In the genomic region with DNA sequence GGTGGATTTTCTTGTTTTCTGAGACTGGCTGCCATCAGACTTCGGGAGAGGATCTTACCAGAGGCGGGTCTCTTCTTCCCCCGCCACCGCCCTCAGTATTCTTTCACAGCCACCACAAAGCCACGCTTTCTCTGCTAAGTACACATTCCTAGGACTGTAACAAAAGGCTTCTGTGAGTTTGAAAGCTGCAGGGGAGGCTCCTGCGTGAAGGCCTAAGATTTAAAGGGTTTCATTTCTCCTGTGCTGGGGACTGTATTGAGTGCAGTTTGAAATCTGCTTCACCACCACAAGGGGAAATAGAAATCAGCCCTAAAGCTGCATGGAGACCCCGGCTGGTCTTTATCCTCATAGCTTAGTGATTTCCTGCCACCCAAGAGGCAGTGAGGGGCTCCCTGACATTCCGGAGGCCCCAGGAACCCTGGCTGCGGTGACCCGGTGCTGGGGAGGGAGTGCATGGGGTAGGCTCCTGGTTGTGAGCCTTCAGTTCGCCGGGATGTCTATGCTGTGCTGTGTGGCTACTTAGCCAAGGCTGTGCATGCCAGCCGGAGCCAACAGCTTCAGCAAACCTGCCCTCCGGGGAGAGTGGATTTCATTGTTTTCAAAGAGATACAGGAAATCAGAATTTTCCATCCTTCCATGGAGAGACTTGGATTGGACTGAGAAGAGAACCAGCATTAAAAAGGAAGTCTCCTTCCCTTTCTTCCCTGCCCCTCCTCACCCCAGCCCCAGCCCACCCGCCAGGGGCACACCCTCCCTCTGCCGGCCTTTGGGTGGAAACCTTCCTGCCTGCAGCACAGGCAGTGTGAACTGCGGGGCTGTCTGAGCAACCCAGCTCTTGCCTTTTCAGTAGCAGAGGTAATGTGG, we compare ENCODE assay signal across 8 cellular contexts.
A peak's percentile ranks its signal among the peaks of the same experiment; 100 is the strongest.
DNase-seq lines count a peak whose midpoint lies in the region; ATAC-seq and TF ChIP-seq lines count a peak whose summit lies in the region.

No MANE protein-coding gene starts in this region.

- H3K4ac ChIP-seq in mesenchymal stem cell (ENCODE audit: low read depth in 1 of 2, low read length in 2 of 2), result peak overlapping the region; percentile 79 to 94

- H3K23ac ChIP-seq in mesenchymal stem cell (ENCODE audit: low read length in 2 of 2), result peak overlapping the region in 1 of 2 experiments; percentile 97

- peak overlapping the region; percentile 92 for H2BK15ac ChIP-seq in mesenchymal stem cell (ENCODE audit: low read depth, poor library complexity, severe bottlenecking)

- H2BK12ac ChIP-seq in mesenchymal stem cell (ENCODE audit: low read length in 2 of 2), result peak overlapping the region; percentile 44 to 85

- H3K36me3 ChIP-seq in mesenchymal stem cell (ENCODE audit: control insufficient read depth in 1 of 2, insufficient read depth in 2 of 2, low read depth in 1 of 2, low read length in 2 of 2) (no peaks in the 10 kb centered on the region), tibial artery (no peaks in the 10 kb centered on the region)

- H3K4me1 ChIP-seq in mesenchymal stem cell (ENCODE audit: control insufficient read depth, insufficient read depth, low read depth, low read length), result peaks cover 12% of the 10 kb centered on the region
- peaks cover 0 to 73% (median 48%) of the 10 kb centered on the region in 4 donors for H3K4me1 ChIP-seq in tibial artery

- DNase-seq in stimulated activated CD4-positive, alpha-beta T cell treated with anti-CD3 and anti-CD28 coated beads, Interleukin-15, amount 100 ng/mL, for 24 hours, result peak; percentile 33
- no peak for DNase-seq in stimulated activated CD4-positive, alpha-beta T cell treated with anti-CD3 and anti-CD28 coated beads, Interleukin-12 subunit alpha, Interleukin-12 subunit beta, amount 100 ng/mL, for 4 hours
- DNase-seq in NOMO-1 treated with DMSO at 0.1 percent for 48 hours (lab: John Stamatoyannopoulos, UW; ENCODE audit: unreplicated experiment), result peak; percentile 67
- peak; percentile 59 for DNase-seq in choroid plexus epithelial cell (ENCODE audit: low read depth)
- DNase-seq in mesenchymal stem cell, result peak; percentile 59
- peak in 1 of 2 donors; percentile 49 for DNase-seq in tibial artery
- no peak for DNase-seq in COR-L47 (lab: John Stamatoyannopoulos, UW)

- H2AFZ ChIP-seq in mesenchymal stem cell (ENCODE audit: low read depth, low read length), result peak overlapping the region; percentile 80

- H3K4me3 ChIP-seq in choroid plexus epithelial cell (ENCODE audit: low read depth, low read length) (peak overlapping the region; percentile 12), mesenchymal stem cell (ENCODE audit: insufficient read depth in 1 of 2, low read depth in 1 of 2, low read length in 2 of 2) (peak overlapping the region; percentile 46 to 66), tibial artery (peak overlapping the region; percentile 34 to 44)

- peak; percentile 41 for TF ChIP-seq CTCF in choroid plexus epithelial cell (conservative IDR thresholded peaks at IDR 0.05; ENCODE audit: low read depth, low read length)
- peak in 1 of 2 experiments; percentile 3 for TF ChIP-seq CTCF in tibial artery (IDR thresholded peaks at IDR 0.05)

- peaks cover 30% of the 10 kb centered on the region for H3K79me1 ChIP-seq in mesenchymal stem cell (replicated peaks; ENCODE audit: low read length, poor library complexity, severe bottlenecking)

- intact Hi-C loops in tibial artery (cut with DNase I; ENCODE audit: low total_unique reads), result no loop called here

- peak; percentile 61 for ATAC-seq in HG03039 (IDR thresholded peaks at IDR 0.05; ENCODE audit: unreplicated experiment)

- H3K4me2 ChIP-seq in mesenchymal stem cell (ENCODE audit: low read length, poor library complexity, severe bottlenecking), result peak overlapping the region; percentile 62

- H3K9me3 ChIP-seq in mesenchymal stem cell (ENCODE audit: control insufficient read depth, low read length) (no peaks in the 10 kb centered on the region), tibial artery (no peaks in the 10 kb centered on the region)

- peak overlapping the region in 1 of 2 experiments; percentile 97 for H3K14ac ChIP-seq in mesenchymal stem cell (ENCODE audit: low read length in 2 of 2)

- peak overlapping the region; percentile 90 for H2AK5ac ChIP-seq in mesenchymal stem cell (ENCODE audit: low read length, severe bottlenecking)

- peak overlapping the region; percentile 74 for H3K9ac ChIP-seq in mesenchymal stem cell (ENCODE audit: low read length)

- H3K27me3 ChIP-seq in mesenchymal stem cell (ENCODE audit: control insufficient read depth in 1 of 2, insufficient read depth in 1 of 2, low read length in 2 of 2) (no peaks in the 10 kb centered on the region), tibial artery (no peaks in the 10 kb centered on the region)

- H2BK5ac ChIP-seq in mesenchymal stem cell (ENCODE audit: low read depth, low read length, poor library complexity, severe bottlenecking), result peak overlapping the region; percentile 74

- H3K18ac ChIP-seq in mesenchymal stem cell (ENCODE audit: low read depth in 1 of 2, low read length in 2 of 2), result peak overlapping the region; percentile 82 to 92

- peak overlapping the region; percentile 89 for H4K91ac ChIP-seq in mesenchymal stem cell (ENCODE audit: low read length)

- H4K8ac ChIP-seq in mesenchymal stem cell (ENCODE audit: low read length), result peak overlapping the region; percentile 89

- peak overlapping the region; percentile 93 for H2BK120ac ChIP-seq in mesenchymal stem cell (ENCODE audit: low read depth, low read length)

- WGBS in mesenchymal stem cell, result 5% methylated on average over 10 of the region's 17 CpGs

- H3K27ac ChIP-seq in mesenchymal stem cell (ENCODE audit: low read length, poor library complexity, severe bottlenecking) (peak overlapping the region; percentile 98), tibial artery (peak overlapping the region; percentile 67 to 77)

Comparison
In these comparisons a context has a peak if more than half of its experiments do, and no peak if none do; other contexts are left out.
1. DNase-seq: peak in stimulated activated CD4-positive, alpha-beta T cell treated with anti-CD3 and anti-CD28 coated beads, Interleukin-15, amount 100 ng/mL, for 24 hours (single experiment), NOMO-1 treated with DMSO at 0.1 percent for 48 hours (single experiment), choroid plexus epithelial cell (single experiment) and mesenchymal stem cell (single experiment); none in stimulated activated CD4-positive, alpha-beta T cell treated with anti-CD3 and anti-CD28 coated beads, Interleukin-12 subunit alpha, Interleukin-12 subunit beta, amount 100 ng/mL, for 4 hours (single experiment) and COR-L47 (single experiment).
2. Peak in every context shown above with its lines, with median percentiles within 50 percentile points of each other: H3K4me3 ChIP-seq.